1 cellular context compared by ENCODE assay signal in the genomic region with DNA sequence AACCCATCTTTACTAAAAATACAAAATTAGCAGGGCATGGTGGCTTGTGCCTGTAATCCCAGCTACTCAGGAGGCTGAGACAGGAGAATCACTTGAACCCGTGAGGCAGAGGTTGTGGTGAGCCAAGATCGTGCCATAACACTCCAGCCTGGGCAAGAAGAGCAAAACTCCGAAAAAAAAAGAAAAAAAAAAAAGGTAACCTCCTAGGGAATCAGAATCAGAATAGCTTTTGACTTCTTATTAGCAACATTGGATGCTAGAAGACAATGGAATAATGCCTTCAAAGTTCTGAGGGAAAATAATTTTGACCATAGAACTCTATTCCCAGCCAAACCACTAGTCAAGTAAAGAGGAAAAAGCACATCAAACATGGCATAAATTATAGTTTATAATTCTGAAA.
A peak's percentile ranks its signal among the peaks of the same experiment; 100 is the strongest.
TF ChIP-seq lines count a peak whose summit lies in the region.

No MANE protein-coding gene starts in this region.

TF ChIP-seq in HepG2, 621 proteins besides CTCF, POLR2A, EP300 and RAD21 (continued from another document):
- no peak for TF ChIP-seq NCOR1 (IDR thresholded peaks at IDR 0.05; ENCODE audit: borderline replicate concordance, low read length)
- 0 out of 2 replicates have a peak, but pooled peaks have one; percentile 44 for TF ChIP-seq ZNF317 (CRISPR knock-in tag; IDR thresholded peaks at IDR 0.05)
- TF ChIP-seq ZNF83 (CRISPR knock-in tag; IDR thresholded peaks at IDR 0.05; ENCODE audit: borderline replicate concordance) = no peak
TF ChIP-seq in HepG2: peak in this region for 1.
